ENCODE assay signal across 11 cellular contexts in genomic region chr1:154867841-154868610, GRCh38. TPM values are rescaled to one million over a fixed set of nuclear protein-coding genes. Genes with fewer than 3 reads are reported as not detected.
A peak's percentile ranks its signal among the peaks of the same experiment; 100 is the strongest.
DNase-seq lines count a peak whose midpoint lies in the region; ATAC-seq and TF ChIP-seq lines count a peak whose summit lies in the region.
"Had no signal": no experiment of that assay in that cellular context is flagged by ENCODE, and none has a peak within 500 bp of the region (broad histone marks: within the 10 kb centered on the region; RNA-seq: fewer than 3 reads in every experiment).

No MANE protein-coding gene starts in this region.

- DNase-seq in GM23248 (no peak), chondrocyte (ENCODE audit: low spot score) (no peak), UCSD-AML1 (lab: John Stamatoyannopoulos, UW; ENCODE audit: unreplicated experiment) (no peak), Kasumi-1 (lab: John Stamatoyannopoulos, UW) (no peak)
- DNase-seq: activated CD4-positive, alpha-beta T cell treated with anti-CD3 and anti-CD28 coated beads, Interleukin-2, amount 10 ng/mL, durations not matched to agents 24 days and 14 days; CD4-positive, alpha-beta memory T cell had no signal

- peaks cover 18% of the 10 kb centered on the region for H3K27me3 ChIP-seq in ACC112 (ENCODE audit: insufficient read depth, low read length)
- peaks cover 45% of the 10 kb centered on the region for H3K27me3 ChIP-seq in GM23248 (replicated peaks; ENCODE audit: insufficient read depth)
- no peaks in the 10 kb centered on the region for H3K27me3 ChIP-seq in neural cell (ENCODE audit: insufficient read depth, low read depth, low read length)

- WGBS in GM23248 (ENCODE audit: low coverage in 1 of 2, low lambda C conversion rate in 2 of 2, missing lambda C conversion rate in 2 of 2), 2 experiments, result 38 to 41% methylated on average over 18 to 19 of the region's 19 CpGs

- H3F3A ChIP-seq in GM23248 (ENCODE audit: insufficient read depth) (no peaks in the 10 kb centered on the region), neural cell (ENCODE audit: insufficient read depth, low read length, poor library complexity, severe bottlenecking) (peaks cover 7% of the 10 kb centered on the region)

- no peak for TF ChIP-seq CTCF in chondrocyte (IDR thresholded peaks at IDR 0.05)
- TF ChIP-seq CTCF in neural cell (IDR thresholded peaks at IDR 0.05; ENCODE audit: poor library complexity, severe bottlenecking), result no peak

- peaks cover 9% of the 10 kb centered on the region for H3K27me3 Mint-ChIP-seq in chondrocyte (ENCODE audit: low read depth)

- peak overlapping the region; percentile 76 for H3K4me3 ChIP-seq in ACC112 (ENCODE audit: low read depth, low read length)
- H3K4me3 ChIP-seq in GM23248, result no peak overlapping the region
- peak overlapping the region; percentile 80 for H3K4me3 ChIP-seq in neural cell (ENCODE audit: low read length)

- H4K20me1 ChIP-seq in GM23248 (ENCODE audit: insufficient read depth), result no peaks in the 10 kb centered on the region
- H4K20me1 ChIP-seq in neural cell (ENCODE audit: insufficient read depth), result no peaks in the 10 kb centered on the region

- in situ Hi-C loops in GM23248 (cut with MboI), result no loop called here

- ATAC-seq in HG03571 (IDR thresholded peaks at IDR 0.05; ENCODE audit: unreplicated experiment) (no peak), GM19397 (IDR thresholded peaks at IDR 0.05; ENCODE audit: unreplicated experiment) (no peak)

- H2AFZ ChIP-seq in ACC112 (ENCODE audit: low read length, unreplicated experiment) (no peak overlapping the region), GM23248 (no peak overlapping the region), neural cell (ENCODE audit: low read depth, low read length) (no peak overlapping the region)

- no peaks in the 10 kb centered on the region for H3K36me3 ChIP-seq in ACC112 (ENCODE audit: insufficient read depth, low read length)
- no peaks in the 10 kb centered on the region for H3K36me3 ChIP-seq in GM23248 (ENCODE audit: low read depth)
- no peaks in the 10 kb centered on the region for H3K36me3 ChIP-seq in neural cell (ENCODE audit: insufficient read depth, low read length)

- no peaks in the 10 kb centered on the region for H3K36me3 Mint-ChIP-seq in chondrocyte (ENCODE audit: low read depth)
- H3K36me3 Mint-ChIP-seq: activated naive CD8-positive, alpha-beta T cell treated with anti-CD3 and anti-CD28 coated beads for 36 hours; CD4-positive, alpha-beta memory T cell had no signal

- H3K79me2 ChIP-seq in ACC112 (ENCODE audit: control insufficient read depth, insufficient read depth, low read length, unreplicated experiment), result no peaks in the 10 kb centered on the region
- no peaks in the 10 kb centered on the region for H3K79me2 ChIP-seq in GM23248 (ENCODE audit: insufficient read depth)
- peaks cover 41% of the 10 kb centered on the region for H3K79me2 ChIP-seq in neural cell (replicated peaks; ENCODE audit: insufficient read depth, low read length)

- H3K9me2 ChIP-seq in GM23248 (ENCODE audit: insufficient read depth), result no peaks in the 10 kb centered on the region
- H3K9me2 ChIP-seq in neural cell (ENCODE audit: insufficient read depth, low read length), result no peaks in the 10 kb centered on the region

- peaks cover 60% of the 10 kb centered on the region for H3K4me1 Mint-ChIP-seq in chondrocyte (ENCODE audit: low read depth)

- no peak overlapping the region for H3K27ac ChIP-seq in ACC112 (ENCODE audit: low read depth, low read length)
- no peak overlapping the region for H3K27ac ChIP-seq in GM23248
- H3K27ac ChIP-seq in neural cell (ENCODE audit: low read length), result peak overlapping the region; percentile 81

- H3K4me2 ChIP-seq in GM23248 (ENCODE audit: unreplicated experiment) (peak overlapping the region; percentile 62), neural cell (ENCODE audit: low read length) (peak overlapping the region; percentile 43)

- H3K9me3 Mint-ChIP-seq in chondrocyte (ENCODE audit: low read depth), result no peaks in the 10 kb centered on the region
- H3K9me3 Mint-ChIP-seq: activated CD4-positive, alpha-beta T cell treated with anti-CD3 and anti-CD28 coated beads, Interleukin-2, amount 10 ng/mL, durations not matched to agents 24 days and 14 days; activated naive CD8-positive, alpha-beta T cell treated with anti-CD3 and anti-CD28 coated beads for 36 hours; CD4-positive, alpha-beta memory T cell had no signal

- H3K27ac Mint-ChIP-seq in chondrocyte (ENCODE audit: unreplicated experiment), result no peak overlapping the region
- H3K27ac Mint-ChIP-seq: activated CD4-positive, alpha-beta T cell treated with anti-CD3 and anti-CD28 coated beads, Interleukin-2, amount 10 ng/mL, durations not matched to agents 24 days and 14 days; activated naive CD8-positive, alpha-beta T cell treated with anti-CD3 and anti-CD28 coated beads for 36 hours had no signal

- H3K9ac ChIP-seq in GM23248, result no peak overlapping the region
- H3K9ac ChIP-seq in neural cell (ENCODE audit: low read length), result peak overlapping the region; percentile 71

- H3K9me3 ChIP-seq in GM23248 (ENCODE audit: low read depth) (no peaks in the 10 kb centered on the region), neural cell (ENCODE audit: low read length) (no peaks in the 10 kb centered on the region)

- H3K4me1 ChIP-seq in ACC112 (ENCODE audit: control insufficient read depth, insufficient read depth, low read length, unreplicated experiment), result peaks cover 25% of the 10 kb centered on the region
- peaks cover 16% of the 10 kb centered on the region for H3K4me1 ChIP-seq in GM23248 (ENCODE audit: insufficient read depth)

- H3K4me3 Mint-ChIP-seq in chondrocyte (ENCODE audit: unreplicated experiment), result peak overlapping the region; percentile 53
- H3K4me3 Mint-ChIP-seq: activated CD4-positive, alpha-beta T cell treated with anti-CD3 and anti-CD28 coated beads, Interleukin-2, amount 10 ng/mL, durations not matched to agents 24 days and 14 days; activated naive CD8-positive, alpha-beta T cell treated with anti-CD3 and anti-CD28 coated beads for 36 hours had no signal

- no peak for TF ChIP-seq EP300 in neural cell (conservative IDR thresholded peaks at IDR 0.05; ENCODE audit: poor library complexity, severe bottlenecking)

- TF ChIP-seq RAD21 in neural cell (conservative IDR thresholded peaks at IDR 0.05), result no peak

TF ChIP-seq in neural cell, 6 proteins besides CTCF, POLR2A, EP300 and RAD21:
- TF ChIP-seq REST (IDR thresholded peaks at IDR 0.05; ENCODE audit: borderline replicate concordance), result no peak
- no peak for TF ChIP-seq SMC3 (conservative IDR thresholded peaks at IDR 0.05; ENCODE audit: poor library complexity)
- TF ChIP-seq EZH2 (IDR thresholded peaks at IDR 0.05; ENCODE audit: borderline replicate concordance, insufficient read depth, low read length, poor library complexity, severe bottlenecking), result no peak
- TF ChIP-seq MXI1 (conservative IDR thresholded peaks at IDR 0.05; ENCODE audit: poor library complexity, severe bottlenecking), result no peak
- no peak for TF ChIP-seq TAF1 (IDR thresholded peaks at IDR 0.05; ENCODE audit: low read depth)
- TF ChIP-seq POLR2AphosphoS5 (IDR thresholded peaks at IDR 0.05), result no peak

RNA-seq across cellular contexts. Expression of gene KCNN3, which starts 2.1 kb away (rescaled TPM):
- total RNA-seq in GM23248 (2014; rRNA removed; shearing (Covaris generic)), result not detected in 2 replicates
- not detected in 2 replicates for polyA plus RNA-seq in GM23248 (2016; fragmentation: Nextera tagmentation; extraction: Ambion mirVana)
- total RNA-seq in chondrocyte, result 0.92 to 1.8 TPM (median 1.5 TPM) in 3 replicates
- polyA plus RNA-seq in neural cell, result 2.2 and 2.4 TPM in 2 replicates
- polyA minus RNA-seq in neural cell, result 7.1 and 10.3 TPM in 2 replicates
- polyA plus RNA-seq: CD4-positive, alpha-beta memory T cell had no signal
